25 cellular contexts compared by ENCODE assay signal in genomic region chr12:19021240-19021639, GRCh38.
"Had no signal": no experiment of that assay in that cellular context is flagged by ENCODE, and none has a peak within 500 bp of the region (broad histone marks: within the 10 kb centered on the region; RNA-seq: fewer than 3 reads in every experiment).

No MANE protein-coding gene starts in this region.

- H3K4me3 ChIP-seq: colonic mucosa, esophagus muscularis mucosa, lower lobe of right lung, prostate gland, right atrium auricular region, smooth muscle cell, suprapubic skin, vagina had no signal

- H3K4me1 ChIP-seq: colonic mucosa, prostate gland, right atrium auricular region, suprapubic skin had no signal

- H3K36me3 ChIP-seq: colonic mucosa, esophagus muscularis mucosa, lower lobe of right lung, prostate gland, right atrium auricular region, suprapubic skin, transverse colon, vagina had no signal

- H3K36me3 Mint-ChIP-seq: naive thymus-derived CD4-positive, alpha-beta T cell had no signal

- H3K27ac ChIP-seq: colonic mucosa, esophagus muscularis mucosa, foreskin keratinocyte, lower lobe of right lung, prostate gland, right atrium auricular region, suprapubic skin, vagina had no signal

- H3K4me2 ChIP-seq: smooth muscle cell had no signal

- H3K9me3 ChIP-seq: colonic mucosa, esophagus muscularis mucosa, lower lobe of right lung, prostate gland, right atrium auricular region, suprapubic skin, transverse colon, vagina had no signal

- H3K9me3 Mint-ChIP-seq: stimulated activated naive CD8-positive, alpha-beta T cell treated with anti-CD3 and anti-CD28 coated beads, Interleukin-15, amount 100 ng/mL, for 72 hours had no signal

- H3K27ac Mint-ChIP-seq: naive thymus-derived CD4-positive, alpha-beta T cell; nephron progenitor cell; stimulated activated naive CD8-positive, alpha-beta T cell treated with anti-CD3 and anti-CD28 coated beads, Interleukin-15, amount 100 ng/mL, for 72 hours had no signal

- FAIRE-seq: endothelial cell of umbilical vein had no signal

- DNase-seq: colonic mucosa; dermis blood vessel endothelial cell; effector memory CD4-positive, alpha-beta T cell; foreskin keratinocyte; kidney; left ventricle myocardium superior; lower lobe of right lung; naive thymus-derived CD4-positive, alpha-beta T cell; nephron progenitor cell; nucleus accumbens; stimulated activated CD4-positive, alpha-beta T cell treated with anti-CD3 and anti-CD28 coated beads, Interleukin-12 subunit alpha, Interleukin-12 subunit beta, amount 100 ng/mL, for 4 hours; stimulated activated CD4-positive, alpha-beta T cell treated with anti-CD3 and anti-CD28 coated beads, Interleukin-1b, Interleukin-23, amount 100 ng/mL, for 48 hours; stimulated activated CD4-positive, alpha-beta T cell treated with anti-CD3 and anti-CD28 coated beads, Interleukin-4, amount 100 ng/mL, for 1 hour; stimulated activated CD8-positive, alpha-beta memory T cell treated with anti-CD3 and anti-CD28 coated beads, Interleukin-4, amount 100 ng/mL, for 48 hours; stimulated activated naive CD4-positive, alpha-beta T cell; stimulated activated naive CD8-positive, alpha-beta T cell treated with anti-CD3 and anti-CD28 coated beads, Interleukin-15, amount 100 ng/mL, for 72 hours; transverse colon had no signal

- H3K4me1 Mint-ChIP-seq: naive thymus-derived CD4-positive, alpha-beta T cell; nephron progenitor cell; stimulated activated naive CD8-positive, alpha-beta T cell treated with anti-CD3 and anti-CD28 coated beads, Interleukin-15, amount 100 ng/mL, for 72 hours had no signal

- ATAC-seq: foreskin keratinocyte; left ventricle myocardium superior; naive thymus-derived CD4-positive, alpha-beta T cell; sciatic nerve; stimulated activated naive CD8-positive, alpha-beta T cell treated with anti-CD3 and anti-CD28 coated beads, Interleukin-15, amount 100 ng/mL, for 72 hours had no signal

- H3K4me3 Mint-ChIP-seq: naive thymus-derived CD4-positive, alpha-beta T cell; nephron progenitor cell; stimulated activated naive CD8-positive, alpha-beta T cell treated with anti-CD3 and anti-CD28 coated beads, Interleukin-15, amount 100 ng/mL, for 72 hours had no signal

- H3K27me3 ChIP-seq: colonic mucosa, esophagus muscularis mucosa, foreskin keratinocyte, right atrium auricular region, suprapubic skin, transverse colon, vagina had no signal

- H3K27me3 Mint-ChIP-seq: stimulated activated naive CD8-positive, alpha-beta T cell treated with anti-CD3 and anti-CD28 coated beads, Interleukin-15, amount 100 ng/mL, for 72 hours had no signal
